In genomic region chr2:11343344-11343625, GRCh38 we compare ENCODE assay signal across 1 cellular context.
TF ChIP-seq lines count a peak whose summit lies in the region.

No MANE protein-coding gene starts in this region.

TF ChIP-seq in GM12878, 131 proteins besides CTCF, POLR2A, EP300 and RAD21 (continued from another document):
- TF ChIP-seq PRDM15 (CRISPR knock-in tag; IDR thresholded peaks at IDR 0.05) (no peak), SIX5 (IDR thresholded peaks at IDR 0.05; ENCODE audit: low read depth, low read length, severe bottlenecking) (no peak), ATF7 (IDR thresholded peaks at IDR 0.05; ENCODE audit: low read depth) (no peak), YBX1 (IDR thresholded peaks at IDR 0.05) (no peak), BCLAF1 (IDR thresholded peaks at IDR 0.05) (no peak), ZZZ3 (IDR thresholded peaks at IDR 0.05; ENCODE audit: control insufficient read depth, insufficient read length, low read depth) (no peak)
